ENCODE assay signal across 8 cellular contexts in genomic region chr1:114509596-114510234, GRCh38. TPM values are rescaled to one million over a fixed set of nuclear protein-coding genes. Genes with fewer than 3 reads are reported as not detected.
DNase-seq lines count a peak whose midpoint lies in the region; ATAC-seq, FAIRE-seq and TF ChIP-seq lines count a peak whose summit lies in the region.

No MANE protein-coding gene starts in this region.

- no peaks in the 10 kb centered on the region for H3K27me3 ChIP-seq in RWPE2 (ENCODE audit: insufficient read depth, poor library complexity, severe bottlenecking)
- no peaks in the 10 kb centered on the region for H3K27me3 ChIP-seq in sigmoid colon

- TF ChIP-seq POLR2A in H54 (IDR thresholded peaks at IDR 0.05; ENCODE audit: low read depth, low read length), result no peak
- TF ChIP-seq POLR2A in sigmoid colon (IDR thresholded peaks at IDR 0.05), result no peak

- no peaks in the 10 kb centered on the region for H3K9me3 ChIP-seq in RWPE2 (ENCODE audit: severe bottlenecking)
- no peaks in the 10 kb centered on the region for H3K9me3 ChIP-seq in sigmoid colon

- H3K4me3 ChIP-seq in RWPE2 (ENCODE audit: severe bottlenecking) (peak overlapping the region; percentile 91), fibroblast of pulmonary artery (replicated peaks; ENCODE audit: low read depth, low read length) (peak overlapping the region; percentile 95), sigmoid colon (peak overlapping the region; percentile 85 to 96 (median 86))

- TF ChIP-seq CTCF in RWPE2 (IDR thresholded peaks at IDR 0.05; ENCODE audit: poor library complexity, severe bottlenecking) (no peak), fibroblast of pulmonary artery (IDR thresholded peaks at IDR 0.05; ENCODE audit: low read length, missing control alignments) (no peak), sigmoid colon (IDR thresholded peaks at IDR 0.05) (no peak)

- peak; percentile 33 for FAIRE-seq in H54 (lab: Jason Lieb, UNC)

- ATAC-seq in RWPE2 (ENCODE audit: low read depth) (0 out of 3 replicates have a peak, but pooled peaks have one; percentile 9), HG02642 (IDR thresholded peaks at IDR 0.05; ENCODE audit: poor library complexity, unreplicated experiment) (no peak), HG03520 (IDR thresholded peaks at IDR 0.05; ENCODE audit: unreplicated experiment) (no peak), GM21367 (IDR thresholded peaks at IDR 0.05; ENCODE audit: unreplicated experiment) (no peak)

- WGBS in sigmoid colon, 2 donors, result 1 to 3% methylated on average over 8 of the region's 8 CpGs

- intact Hi-C loops in sigmoid colon (cut with DNase I), result loop anchor here (5.0 to 10.0 kb wide), 2 partner anchors 203 to 525 kb away; no protein-coding TSS in a partner anchor

- H3K36me3 ChIP-seq in RWPE2 (ENCODE audit: low read depth) (peaks cover 21% of the 10 kb centered on the region; the same call in 1 of the 2 replicates), sigmoid colon (no peaks in the 10 kb centered on the region)

- no peak for DNase-seq in H54 (ENCODE audit: insufficient read length, low spot score)
- no peak for DNase-seq in RWPE2 (ENCODE audit: low spot score)
- DNase-seq in fibroblast of pulmonary artery (ENCODE audit: low read depth), result no peak
- no peak for DNase-seq in sigmoid colon
- no peak for DNase-seq in NCI-H2029 (lab: John Stamatoyannopoulos, UW)

- H3K4me1 ChIP-seq in RWPE2 (ENCODE audit: insufficient read depth, poor library complexity, severe bottlenecking) (peaks cover 9% of the 10 kb centered on the region), sigmoid colon (peaks cover 0 to 49% (median 35%) of the 10 kb centered on the region in 4 donors)

- no peak for TF ChIP-seq EP300 in sigmoid colon (IDR thresholded peaks at IDR 0.05)

- peak overlapping the region; percentile 68 for H3K27ac ChIP-seq in RWPE2 (ENCODE audit: poor library complexity, severe bottlenecking)
- H3K27ac ChIP-seq in sigmoid colon, result peak overlapping the region; percentile 88 to 98 (median 98)

RNA-seq across cellular contexts. Expression of gene TRIM33, which starts 1.3 kb away (rescaled TPM):
- total RNA-seq in sigmoid colon, result 10 to 100 TPM; 38.7 to 42.0 (median 41.5) TPM
- 1 to 10 TPM; 4.6 to 8.9 (median 4.8) TPM for polyA plus RNA-seq in sigmoid colon
